In genomic region chr15:51090753-51091152, GRCh38 we compare ENCODE assay signal across 22 cellular contexts. TPM values are rescaled to one million over a fixed set of nuclear protein-coding genes. Genes with fewer than 3 reads are reported as not detected.
DNase-seq lines count a peak whose midpoint lies in the region; ATAC-seq and TF ChIP-seq lines count a peak whose summit lies in the region.
"Had no signal": no experiment of that assay in that cellular context is flagged by ENCODE, and none has a peak within 500 bp of the region (broad histone marks: within the 10 kb centered on the region; RNA-seq: fewer than 3 reads in every experiment).

No MANE protein-coding gene starts in this region.

- no peaks in the 10 kb centered on the region for H3F3A ChIP-seq in PC-9 (ENCODE audit: insufficient read depth, low read depth)

- intact Hi-C loops in PC-9 (cut with micrococcal nuclease; ENCODE audit: unreplicated experiment): no loop called here

- H3K79me2 ChIP-seq in PC-9 (ENCODE audit: low read depth): no peaks in the 10 kb centered on the region

- H3K36me3 ChIP-seq in HEK293 (ENCODE audit: control insufficient read depth in 2 of 2, insufficient read depth in 1 of 2, low read length in 2 of 2): no peaks in the 10 kb centered on the region
- H3K36me3 ChIP-seq in suprapubic skin: no peaks in the 10 kb centered on the region
- no peaks in the 10 kb centered on the region for H3K36me3 ChIP-seq in PC-9 (ENCODE audit: low read depth)
- H3K36me3 ChIP-seq: BLaER1 had no signal

- WGBS in suprapubic skin: 70% methylated on average over 3 of the region's 3 CpGs

- CTCF ChIA-PET in HEK293 (lab: Yijun Ruan, JAX) (interaction anchor here (0.6 kb wide), 1 partner anchor 74 kb away, joined by 4 read pairs; no protein-coding TSS in a partner anchor), PC-9 (lab: Charles Lee) (no interaction called here)

- H3K4me1 ChIP-seq in HEK293 (ENCODE audit: control insufficient read depth, insufficient read depth, low read length): no peaks in the 10 kb centered on the region
- H3K4me1 ChIP-seq in suprapubic skin: peaks cover 52% of the 10 kb centered on the region
- H3K4me1 ChIP-seq in PC-9 (replicated peaks; ENCODE audit: insufficient read depth): no peaks in the 10 kb centered on the region
- H3K4me1 ChIP-seq: BLaER1 had no signal

- DNase-seq in coronary artery (ENCODE audit: low spot score): no peak
- peak; percentile 66 for DNase-seq in fibroblast of mammary gland (ENCODE audit: low read depth)
- no peak for DNase-seq in suprapubic skin (ENCODE audit: low spot score in 2 of 2)
- DNase-seq in MV-4-11 (lab: John Stamatoyannopoulos, UW): no peak
- DNase-seq in left lobe of liver (ENCODE audit: low spot score): no peak
- DNase-seq in NCI-H2107 treated with DMSO at 0.1 percent for 48 hours (lab: John Stamatoyannopoulos, UW; ENCODE audit: unreplicated experiment): no peak
- no peak for DNase-seq in PC-9
- DNase-seq: CD4-positive, CD25-positive, alpha-beta regulatory T cell; DMS153; DND-41; NCI-H1105; NCI-H1436 treated with DMSO at 0.1 percent for 48 hours; NCI-H187 treated with DMSO at 0.1 percent for 48 hours; NCI-H2107; NCI-H2227 treated with DMSO at 0.1 percent for 48 hours; NCI-H510A; NCI-H69; SHP77 treated with DMSO at 0.1 percent for 48 hours had no signal

- H3K27me3 ChIP-seq in suprapubic skin (peaks cover 6% of the 10 kb centered on the region), PC-9 (ENCODE audit: insufficient read depth, low read depth) (peaks cover 11% of the 10 kb centered on the region)

- POLR2A ChIA-PET in HEK293 (lab: Yijun Ruan, JAX) (no interaction called here), PC-9 (lab: Charles Lee; ENCODE audit: unreplicated experiment) (no interaction called here)

- no peak overlapping the region for H3K4me2 ChIP-seq in PC-9
- H3K4me2 ChIP-seq: BLaER1 had no signal

- H2AFZ ChIP-seq in PC-9: no peak overlapping the region

- H3K9me3 ChIP-seq in HEK293 (ENCODE audit: control insufficient read depth, insufficient read depth, low read depth, low read length) (no peaks in the 10 kb centered on the region), suprapubic skin (no peaks in the 10 kb centered on the region), PC-9 (ENCODE audit: insufficient read depth, low read depth) (no peaks in the 10 kb centered on the region)

- no peaks in the 10 kb centered on the region for H4K20me1 ChIP-seq in PC-9 (ENCODE audit: insufficient read depth)
- H4K20me1 ChIP-seq: BLaER1 had no signal

- no peak for ATAC-seq in left lobe of liver
- ATAC-seq: Panc1 had no signal

- no peak for TF ChIP-seq CTCF in HEK293 (tag by site-specific recombination; IDR thresholded peaks at IDR 0.05)
- no peak for TF ChIP-seq CTCF in coronary artery (IDR thresholded peaks at IDR 0.05)
- no peak for TF ChIP-seq CTCF in fibroblast of mammary gland (conservative IDR thresholded peaks at IDR 0.05; ENCODE audit: control insufficient read depth, insufficient read depth, low read depth, low read length)
- TF ChIP-seq CTCF in suprapubic skin (IDR thresholded peaks at IDR 0.05): no peak
- TF ChIP-seq CTCF in PC-9 (conservative IDR thresholded peaks at IDR 0.05): no peak

- no peak for TF ChIP-seq POLR2A in suprapubic skin (IDR thresholded peaks at IDR 0.05)

- no TSS peak for BruUV-seq in PC-9 (replicated peaks; lab: Mats Ljungman, UMichigan)

- H3K4me3 ChIP-seq in HEK293 (ENCODE audit: low read depth, low read length): no peak overlapping the region
- H3K4me3 ChIP-seq in coronary artery: no peak overlapping the region
- H3K4me3 ChIP-seq in fibroblast of mammary gland (ENCODE audit: control insufficient read depth, low read depth, low read length): no peak overlapping the region
- H3K4me3 ChIP-seq in suprapubic skin: no peak overlapping the region
- no peak overlapping the region for H3K4me3 ChIP-seq in PC-9
- H3K4me3 ChIP-seq: BLaER1 had no signal

- no peak for TF ChIP-seq EP300 in suprapubic skin (IDR thresholded peaks at IDR 0.05)

- no peaks in the 10 kb centered on the region for H3K9me2 ChIP-seq in PC-9 (ENCODE audit: insufficient read depth)

- H3K27ac ChIP-seq in HEK293 (ENCODE audit: extremely low read depth, low read depth, low read length) (no peak overlapping the region), coronary artery (peak overlapping the region; percentile 24 to 98), suprapubic skin (peak overlapping the region; percentile 1), PC-9 (no peak overlapping the region)
- H3K27ac ChIP-seq: BLaER1, HL-60 had no signal

TF ChIP-seq in HEK293, 187 proteins besides CTCF, POLR2A, EP300 and RAD21:
- no peak for TF ChIP-seq ZFP3 (tag by site-specific recombination; IDR thresholded peaks at IDR 0.05; ENCODE audit: low read depth)
- TF ChIP-seq ATF2 (tag by site-specific recombination; IDR thresholded peaks at IDR 0.05; ENCODE audit: low read depth): peak; percentile 46; the same call in 1 of the 2 replicates
- TF ChIP-seq PRDM10 (tag by site-specific recombination; IDR thresholded peaks at IDR 0.05): peak; percentile 39; the same call in 1 of the 2 replicates
- no peak for TF ChIP-seq ZNF350 (tag by site-specific recombination; IDR thresholded peaks at IDR 0.05)
- peak; percentile 77 for TF ChIP-seq SCRT2 (tag by site-specific recombination; IDR thresholded peaks at IDR 0.05)

RNA-seq across cellular contexts. Expression of gene TNFAIP8L3, which starts 4.0 kb away (rescaled TPM):
- total RNA-seq in suprapubic skin (10 to 100 TPM; 11.1 to 30.0 (median 15.9) TPM), left lobe of liver (1.1 TPM), PC-9 (2021) (0.20 TPM in 1 of 2 replicates, not detected in the other)
- total RNA-seq: CD4-positive, CD25-positive, alpha-beta regulatory T cell had no signal

Comparison
In these comparisons a context has a peak if more than half of its experiments do, and no peak if none do; other contexts are left out.
1. H3K27ac ChIP-seq: peak in coronary artery (2 of 2) and suprapubic skin (single experiment); none in HEK293 (single experiment) and PC-9 (single experiment).